In the genomic region with DNA sequence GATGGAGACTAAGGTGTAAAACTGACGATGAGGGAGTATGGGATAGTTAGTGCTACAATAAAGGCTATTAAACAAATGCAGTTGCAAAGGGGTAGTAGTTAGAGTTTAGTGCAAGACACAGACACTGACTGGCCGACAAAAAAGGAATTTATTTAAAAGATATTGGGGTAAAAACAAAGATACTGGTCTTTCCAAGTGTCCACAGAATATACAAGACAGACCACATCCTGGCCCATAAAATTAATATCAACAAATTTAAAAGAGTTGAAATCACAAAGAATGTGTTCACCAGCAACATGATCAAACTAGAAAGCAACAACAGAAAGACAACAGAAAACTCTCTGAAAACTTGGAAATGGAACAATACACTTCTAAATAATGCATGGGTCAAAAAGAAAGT, we compare ENCODE assay signal across 20 cellular contexts. TPM values are rescaled to one million over a fixed set of nuclear protein-coding genes. Genes with fewer than 3 reads are reported as not detected.
DNase-seq lines count a peak whose midpoint lies in the region; ATAC-seq, FAIRE-seq and TF ChIP-seq lines count a peak whose summit lies in the region.
"Had no signal": no experiment of that assay in that cellular context is flagged by ENCODE, and none has a peak within 500 bp of the region (broad histone marks: within the 10 kb centered on the region; RNA-seq: fewer than 3 reads in every experiment).

No MANE protein-coding gene starts in this region.

- no peaks in the 10 kb centered on the region for H3K9me1 ChIP-seq in keratinocyte (ENCODE audit: control insufficient read depth, extremely low read depth, insufficient read depth, low read length)

- no peak overlapping the region for H3K4me3 ChIP-seq in GM12878
- peak overlapping the region in 1 of 3 experiments; percentile 17 for H3K4me3 ChIP-seq in keratinocyte (ENCODE audit: control insufficient read depth in 2 of 3, extremely low read depth in 1 of 3, insufficient read depth in 2 of 3, low read depth in 1 of 3, low read length in 3 of 3)
- no peak overlapping the region for H3K4me3 ChIP-seq in subcutaneous abdominal adipose tissue (ENCODE audit: low read depth in 1 of 5, low read length in 5 of 5)
- H3K4me3 ChIP-seq in small intestine (ENCODE audit: low read depth in 1 of 2, low read length in 2 of 2): no peak overlapping the region
- H3K4me3 ChIP-seq: psoas muscle, tibial artery had no signal

- H2AFZ ChIP-seq in GM12878 (ENCODE audit: control insufficient read depth, low read depth, low read length) (no peak overlapping the region), keratinocyte (ENCODE audit: control insufficient read depth, low read length) (no peak overlapping the region)

- peaks cover 55% of the 10 kb centered on the region for H3K4me1 Mint-ChIP-seq in activated naive CD8-positive, alpha-beta T cell treated with anti-CD3 and anti-CD28 coated beads, Interleukin-2, amount 50 U/mL, for 24 hours
- peaks cover 50% of the 10 kb centered on the region for H3K4me1 Mint-ChIP-seq in activated naive CD8-positive, alpha-beta T cell treated with anti-CD3 and anti-CD28 coated beads for 36 hours

- DNase-seq in activated naive CD8-positive, alpha-beta T cell treated with anti-CD3 and anti-CD28 coated beads, Interleukin-2, amount 50 U/mL, for 24 hours: no peak
- DNase-seq in activated naive CD8-positive, alpha-beta T cell treated with anti-CD3 and anti-CD28 coated beads for 36 hours: no peak
- DNase-seq in GM12878 (ENCODE audit: low read depth, low spot score) (no peak), keratinocyte (ENCODE audit: low read depth, low spot score) (no peak), activated gamma-delta T cell treated with Interleukin-2 at 50 U/mL for 16 hours (no peak), small intestine (no peak)
- DNase-seq in activated CD4-positive, alpha-beta T cell treated with anti-CD3 and anti-CD28 coated beads, Interleukin-2, amount 50 U/mL, for 1 hour: no peak
- DNase-seq: activated CD4-positive, alpha-beta T cell treated with anti-CD3 and anti-CD28 coated beads, Interleukin-2, amount 10 ng/mL, durations not matched to agents 7 days and 5 days; activated naive CD4-positive, alpha-beta T cell treated with anti-CD3 and anti-CD28 coated beads, Interleukin-2, amount 10 ng/mL, durations not matched to agents 7 days and 5 days; DMS153; left ventricle myocardium superior; naive thymus-derived CD4-positive, alpha-beta T cell; NCI-H146; psoas muscle; tibial artery had no signal

- TF ChIP-seq POLR2A in GM12878 (IDR thresholded peaks at IDR 0.05; ENCODE audit: low read depth, low read length): no peak

- H3K9ac ChIP-seq in GM12878 (ENCODE audit: control insufficient read depth, insufficient read depth, low read length) (no peak overlapping the region), keratinocyte (ENCODE audit: control insufficient read depth, extremely low read depth, insufficient read depth, low read length) (peak overlapping the region; percentile 53), subcutaneous abdominal adipose tissue (ENCODE audit: low read length in 5 of 5) (peak overlapping the region in 1 of 5 donors; percentile 6)

- H3K9me3 Mint-ChIP-seq in activated naive CD8-positive, alpha-beta T cell treated with anti-CD3 and anti-CD28 coated beads, Interleukin-2, amount 50 U/mL, for 24 hours: no peaks in the 10 kb centered on the region
- no peaks in the 10 kb centered on the region for H3K9me3 Mint-ChIP-seq in activated naive CD8-positive, alpha-beta T cell treated with anti-CD3 and anti-CD28 coated beads for 36 hours
- H3K9me3 Mint-ChIP-seq: activated CD4-positive, alpha-beta T cell treated with anti-CD3 and anti-CD28 coated beads, Interleukin-2, amount 10 ng/mL, durations not matched to agents 7 days and 5 days; activated naive CD4-positive, alpha-beta T cell treated with anti-CD3 and anti-CD28 coated beads, Interleukin-2, amount 10 ng/mL, durations not matched to agents 7 days and 5 days; naive thymus-derived CD4-positive, alpha-beta T cell; stimulated activated effector memory CD8-positive, alpha-beta T cell treated with anti-CD3 and anti-CD28 coated beads, Interleukin-12 subunit alpha, Interleukin-12 subunit beta, amount 100 ng/mL, for 72 hours had no signal

- no peak for ATAC-seq in activated naive CD8-positive, alpha-beta T cell treated with anti-CD3 and anti-CD28 coated beads, Interleukin-2, amount 50 U/mL, for 24 hours
- ATAC-seq in GM12878: no peak
- ATAC-seq: left ventricle myocardium superior; naive thymus-derived CD4-positive, alpha-beta T cell; psoas muscle had no signal

- POLR2A ChIA-PET in GM12878 (lab: Charles Lee): interaction anchor here (0.6 to 2.0 kb wide), 5 partner anchors 11 to 73 kb away, joined by 3 to 8 read pairs (median 5); no protein-coding TSS in a partner anchor

- no peak overlapping the region for H3K4me3 Mint-ChIP-seq in activated naive CD8-positive, alpha-beta T cell treated with anti-CD3 and anti-CD28 coated beads, Interleukin-2, amount 50 U/mL, for 24 hours
- no peak overlapping the region for H3K4me3 Mint-ChIP-seq in activated naive CD8-positive, alpha-beta T cell treated with anti-CD3 and anti-CD28 coated beads for 36 hours
- H3K4me3 Mint-ChIP-seq: activated CD4-positive, alpha-beta T cell treated with anti-CD3 and anti-CD28 coated beads, Interleukin-2, amount 10 ng/mL, durations not matched to agents 7 days and 5 days; activated naive CD4-positive, alpha-beta T cell treated with anti-CD3 and anti-CD28 coated beads, Interleukin-2, amount 10 ng/mL, durations not matched to agents 7 days and 5 days; stimulated activated effector memory CD8-positive, alpha-beta T cell treated with anti-CD3 and anti-CD28 coated beads, Interleukin-12 subunit alpha, Interleukin-12 subunit beta, amount 100 ng/mL, for 72 hours had no signal

- intact Hi-C loops in GM12878 (cut with micrococcal nuclease; ENCODE audit: unreplicated experiment): no loop called here

- no peak for TF ChIP-seq EP300 in GM12878 (IDR thresholded peaks at IDR 0.05; ENCODE audit: borderline replicate concordance in 1 of 2, control insufficient read depth in 1 of 2, low read depth in 2 of 2, low read length in 2 of 2)

- peaks cover 0 to 1% of the 10 kb centered on the region in 2 experiments; a peak in 1 of 4 replicates for H3K36me3 ChIP-seq in GM12878 (ENCODE audit: control insufficient read depth in 2 of 2, insufficient read depth in 2 of 2, low read length in 1 of 2)
- peaks cover 0 to 3% of the 10 kb centered on the region in 2 experiments for H3K36me3 ChIP-seq in keratinocyte (ENCODE audit: control insufficient read depth in 2 of 2, extremely low read depth in 1 of 2, insufficient read depth in 2 of 2, low read length in 2 of 2)
- peaks cover 0 to 7% (median 0%) of the 10 kb centered on the region in 5 donors for H3K36me3 ChIP-seq in subcutaneous abdominal adipose tissue (ENCODE audit: control insufficient read depth in 5 of 5, insufficient read depth in 5 of 5, low read length in 5 of 5)
- H3K36me3 ChIP-seq in small intestine (ENCODE audit: control insufficient read depth in 2 of 2, insufficient read depth in 2 of 2, low read length in 2 of 2): peaks cover 0 to 2% of the 10 kb centered on the region in 2 donors
- H3K36me3 ChIP-seq: tibial artery had no signal

- dilution Hi-C loops in keratinocyte (cut with MboI; ENCODE audit: extremely low pct_ligation_motif_present, low sequenced_read_pairs): loop anchor here (25.0 kb wide), 1 partner anchor 141 kb away; no protein-coding TSS in a partner anchor

- WGBS in GM12878 (ENCODE audit: insufficient coverage, insufficient replicate concordance, low lambda C conversion rate, missing lambda C conversion rate): 98% methylated on average over 2 of the region's 2 CpGs
- WGBS in small intestine, 3 donors: 92 to 95% (median 94%) methylated on average over 2 of the region's 2 CpGs

- no peaks in the 10 kb centered on the region for H4K20me1 ChIP-seq in GM12878 (ENCODE audit: control insufficient read depth, insufficient read depth)
- no peaks in the 10 kb centered on the region for H4K20me1 ChIP-seq in keratinocyte (ENCODE audit: control insufficient read depth, extremely low read depth, insufficient read depth, low read length)

- TF ChIP-seq RAD21 in GM12878 (IDR thresholded peaks at IDR 0.05; ENCODE audit: insufficient read depth, low read depth, low read length): no peak

- SMC1A ChIA-PET in GM12878 (lab: Charles Lee; ENCODE audit: uncharacterized antibody, unreplicated experiment): interaction anchor here (0.8 to 7.2 kb wide), 13 partner anchors 10 to 179 kb away, joined by 3 to 91 read pairs (median 5); no protein-coding TSS in a partner anchor

- H3K36me3 Mint-ChIP-seq in activated naive CD8-positive, alpha-beta T cell treated with anti-CD3 and anti-CD28 coated beads, Interleukin-2, amount 50 U/mL, for 24 hours (ENCODE audit: low read depth): peaks cover 68% of the 10 kb centered on the region
- H3K36me3 Mint-ChIP-seq in activated naive CD8-positive, alpha-beta T cell treated with anti-CD3 and anti-CD28 coated beads for 36 hours: peaks cover 52% of the 10 kb centered on the region

- peak overlapping the region; percentile 30 for H3K27ac Mint-ChIP-seq in activated naive CD8-positive, alpha-beta T cell treated with anti-CD3 and anti-CD28 coated beads, Interleukin-2, amount 50 U/mL, for 24 hours
- H3K27ac Mint-ChIP-seq in activated naive CD8-positive, alpha-beta T cell treated with anti-CD3 and anti-CD28 coated beads for 36 hours: no peak overlapping the region
- H3K27ac Mint-ChIP-seq: activated naive CD4-positive, alpha-beta T cell treated with anti-CD3 and anti-CD28 coated beads, Interleukin-2, amount 10 ng/mL, durations not matched to agents 7 days and 5 days; naive thymus-derived CD4-positive, alpha-beta T cell; stimulated activated effector memory CD8-positive, alpha-beta T cell treated with anti-CD3 and anti-CD28 coated beads, Interleukin-12 subunit alpha, Interleukin-12 subunit beta, amount 100 ng/mL, for 72 hours had no signal

- CTCF ChIA-PET in GM12878 (lab: Yijun Ruan, JAX): interaction anchor here (0.7 to 12.2 kb wide), 8 partner anchors 59 to 362 kb away, joined by 3 to 243 read pairs (median 4); no protein-coding TSS in a partner anchor

- in situ Hi-C loops in GM12878 (cut with MboI): no loop called here

- H3K4me2 ChIP-seq in GM12878 (ENCODE audit: control insufficient read depth, insufficient read depth) (peak overlapping the region; percentile 23; the same call in 1 of the 2 replicates), keratinocyte (ENCODE audit: control insufficient read depth, extremely low read depth, insufficient read depth, low read depth, low read length) (peak overlapping the region; percentile 54)

- no peak overlapping the region for H3K27ac ChIP-seq in GM12878 (ENCODE audit: control insufficient read depth, insufficient read depth)
- H3K27ac ChIP-seq in keratinocyte (ENCODE audit: control insufficient read depth, insufficient read depth, low read length): peak overlapping the region; percentile 94
- H3K27ac ChIP-seq in subcutaneous abdominal adipose tissue (ENCODE audit: low read depth, low read length): peak overlapping the region; percentile 21
- H3K27ac ChIP-seq in small intestine (ENCODE audit: low read depth in 1 of 2, low read length in 1 of 2): no peak overlapping the region
- H3K27ac ChIP-seq: C4-2B, psoas muscle, tibial artery had no signal

- H3K9me3 ChIP-seq in GM12878 (replicated peaks; ENCODE audit: control insufficient read depth, insufficient read depth, low read length) (no peaks in the 10 kb centered on the region), keratinocyte (ENCODE audit: control insufficient read depth, low read depth, low read length) (no peaks in the 10 kb centered on the region), subcutaneous abdominal adipose tissue (ENCODE audit: control insufficient read depth in 5 of 5, low read length in 5 of 5) (no peaks in the 10 kb centered on the region), small intestine (ENCODE audit: control insufficient read depth, low read depth) (no peaks in the 10 kb centered on the region)
- H3K9me3 ChIP-seq: psoas muscle, tibial artery had no signal

- H3K27me3 ChIP-seq in GM12878 (replicated peaks in 1 of 2; ENCODE audit: control insufficient read depth in 2 of 2, insufficient read depth in 2 of 2, low read length in 1 of 2): no peaks in the 10 kb centered on the region
- no peaks in the 10 kb centered on the region for H3K27me3 ChIP-seq in keratinocyte (ENCODE audit: control insufficient read depth, extremely low read depth, insufficient read depth, low read length)
- no peaks in the 10 kb centered on the region for H3K27me3 ChIP-seq in subcutaneous abdominal adipose tissue (ENCODE audit: control insufficient read depth in 5 of 5, insufficient read depth in 4 of 5, low read length in 5 of 5)
- no peaks in the 10 kb centered on the region for H3K27me3 ChIP-seq in small intestine (ENCODE audit: control insufficient read depth in 2 of 2, insufficient read depth in 2 of 2, low read length in 2 of 2)
- H3K27me3 ChIP-seq: tibial artery had no signal

- no peak for TF ChIP-seq CTCF in GM12878 (IDR thresholded peaks at IDR 0.05 in 2 of 3, conservative IDR thresholded peaks at IDR 0.05 in 1 of 3; ENCODE audit: control insufficient read depth in 2 of 3, extremely low read depth in 1 of 3, insufficient read depth in 1 of 3, low read depth in 3 of 3, low read length in 3 of 3)
- no peak for TF ChIP-seq CTCF in keratinocyte (optimal IDR thresholded peaks at IDR 0.05 in 1 of 3, IDR thresholded peaks at IDR 0.05 in 1 of 3, conservative IDR thresholded peaks at IDR 0.05 in 1 of 3; ENCODE audit: extremely low read depth in 1 of 3, insufficient read depth in 2 of 3, low read length in 3 of 3)

- no peak for FAIRE-seq in GM12878 (lab: Jason Lieb, UNC)
- no peak for FAIRE-seq in keratinocyte (lab: Jason Lieb, UNC)
- FAIRE-seq in small intestine (lab: Jason Lieb, UNC): no peak
- FAIRE-seq: A204.1, TTC549 had no signal

- no TSS peak for BruUV-seq in GM12878 (replicated peaks; lab: Mats Ljungman, UMichigan)

- peaks cover 25% of the 10 kb centered on the region for H3K27me3 Mint-ChIP-seq in activated naive CD8-positive, alpha-beta T cell treated with anti-CD3 and anti-CD28 coated beads, Interleukin-2, amount 50 U/mL, for 24 hours
- peaks cover 9% of the 10 kb centered on the region for H3K27me3 Mint-ChIP-seq in activated naive CD8-positive, alpha-beta T cell treated with anti-CD3 and anti-CD28 coated beads for 36 hours

- H3K4me1 ChIP-seq in GM12878 (ENCODE audit: control insufficient read depth, insufficient read depth, low read length): peaks cover 38% of the 10 kb centered on the region
- peaks cover 60% of the 10 kb centered on the region for H3K4me1 ChIP-seq in keratinocyte (ENCODE audit: control insufficient read depth, extremely low read depth, insufficient read depth, low read length)
- H3K4me1 ChIP-seq in subcutaneous abdominal adipose tissue (ENCODE audit: control insufficient read depth in 5 of 5, insufficient read depth in 5 of 5, low read length in 5 of 5): peaks cover 3 to 23% (median 12%) of the 10 kb centered on the region in 5 donors
- H3K4me1 ChIP-seq in small intestine (ENCODE audit: control insufficient read depth in 2 of 2, insufficient read depth in 1 of 2, low read depth in 1 of 2, low read length in 1 of 2): peaks cover 5 to 14% of the 10 kb centered on the region in 2 donors

- RAD21 ChIA-PET in GM12878 (lab: Charles Lee; ENCODE audit: unreplicated experiment): interaction anchor here (1.0 to 10.8 kb wide), 7 partner anchors 21 to 172 kb away, joined by 3 to 150 read pairs (median 15); a partner anchor contains a TSS

- no peaks in the 10 kb centered on the region for H3K79me2 ChIP-seq in GM12878 (ENCODE audit: control insufficient read depth, insufficient read depth, low read length)
- H3K79me2 ChIP-seq in keratinocyte (ENCODE audit: control insufficient read depth, insufficient read depth, low read length): no peaks in the 10 kb centered on the region

RNA-seq across cellular contexts. Expression of a gene that starts 54.7 kb away (rescaled TPM):
- 10 to 100 TPM; 35.8 to 36.8 TPM for total RNA-seq in activated naive CD8-positive, alpha-beta T cell treated with anti-CD3 and anti-CD28 coated beads for 36 hours
- total RNA-seq in GM12878 (2013; cell fraction: nucleolus; rRNA removed): 113 and 119 TPM in 2 replicates
- 22.3 TPM in 2 replicates for total RNA-seq in GM12878 (2014; rRNA removed)
- total RNA-seq in GM12878 (2014; rRNA removed; fragmentation: Illumina TruSeq; extraction: Trizol): 58.3 and 61.4 TPM in 2 replicates
- total RNA-seq in GM12878 (2021): 25.5 and 29.4 TPM in 2 replicates
- polyA plus RNA-seq in GM12878 (2011; ENCODE audit: low read depth): 48.3 TPM
- 34.6 and 58.3 TPM in 2 replicates for polyA plus RNA-seq in GM12878 (2011; rRNA removed)
- 14.3 and 15.0 TPM in 2 replicates for polyA plus RNA-seq in GM12878 (2011; cell fraction: cytosol; rRNA removed)
- 11.2 and 13.5 TPM in 2 replicates for polyA plus RNA-seq in GM12878 (2011; cell fraction: nucleus; rRNA removed)
- 44.4 and 47.5 TPM in 2 replicates for polyA plus RNA-seq in GM12878 (2012)
- polyA plus RNA-seq in GM12878 (2014; fragmentation: Illumina TruSeq; extraction: Trizol): 64.8 and 82.1 TPM in 2 replicates
- polyA plus RNA-seq in GM12878 (2014; fragmentation: Nextera tagmentation; extraction: Ambion mirVana): 10 to 100 TPM; 36.6 to 60.8 TPM
- polyA plus RNA-seq in GM12878 (2014; rRNA removed): 25.6 and 34.5 TPM in 2 replicates
- polyA plus RNA-seq in GM12878 (2016; fragmentation: Nextera tagmentation; extraction: Ambion mirVana): 10 to 100 TPM; 36.7 to 39.0 TPM
- polyA minus RNA-seq in GM12878 (2011; rRNA and poly(A)+ RNA removed): 11.7 and 15.1 TPM in 2 replicates
- polyA minus RNA-seq in GM12878 (2011; cell fraction: cytosol; rRNA and poly(A)+ RNA removed): 6.1 and 8.6 TPM in 2 replicates
- polyA minus RNA-seq in GM12878 (2011; cell fraction: nucleus; rRNA and poly(A)+ RNA removed): 8.9 and 19.1 TPM in 2 replicates
- 22.3 to 42.1 TPM (median 32.8 TPM) in 3 replicates for polyA plus RNA-seq in keratinocyte
- polyA plus RNA-seq in keratinocyte (2011; ENCODE audit: low read depth): 131 TPM
- 33.8 and 43.1 TPM in 2 replicates for polyA plus RNA-seq in keratinocyte (2011; cell fraction: cytosol; rRNA removed)
- polyA plus RNA-seq in keratinocyte (2011; cell fraction: nucleus; rRNA removed): 14.3 and 25.7 TPM in 2 replicates
- polyA plus RNA-seq in keratinocyte (2012; ENCODE audit: low replicate concordance): 37.4 and 45.9 TPM in 2 replicates
- polyA minus RNA-seq in keratinocyte: 2.7 to 17.7 TPM (median 6.8 TPM) in 3 replicates
- 18.0 TPM for polyA minus RNA-seq in keratinocyte (2011; cell fraction: cytosol; rRNA and poly(A)+ RNA removed)
- polyA minus RNA-seq in keratinocyte (2011; cell fraction: nucleus; rRNA and poly(A)+ RNA removed): 6.6 and 23.9 TPM in 2 replicates
- polyA plus RNA-seq in small intestine: 100 to 1,000 TPM; 108 to 390 (median 337) TPM

Comparison
In these comparisons a context has a peak if more than half of its experiments do, and no peak if none do; other contexts are left out.
1. H3K27ac ChIP-seq: peak in keratinocyte (single experiment) and subcutaneous abdominal adipose tissue (single experiment); none in GM12878 (single experiment) and small intestine (0 of 2).